In the genomic region with DNA sequence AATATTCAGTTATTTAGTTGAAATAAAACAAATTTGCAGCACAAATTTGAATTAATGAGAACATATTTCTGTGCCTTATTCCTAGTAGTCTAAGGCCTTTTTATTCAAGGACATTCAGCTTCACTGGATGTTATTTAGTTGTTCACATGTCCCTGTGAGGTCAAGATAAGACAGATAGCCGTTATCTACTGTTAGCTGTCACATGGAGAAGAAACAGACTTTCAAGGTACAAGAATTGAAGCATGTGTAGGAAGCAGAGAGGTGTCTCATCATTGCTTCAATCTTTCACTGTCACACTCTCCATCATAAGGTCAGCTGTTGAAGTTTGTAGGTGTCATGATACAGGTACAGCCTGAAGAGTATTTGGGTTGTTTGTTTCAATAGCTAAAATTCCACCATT, we compare ENCODE assay signal across 13 cellular contexts.
DNase-seq lines count a peak whose midpoint lies in the region; ATAC-seq and TF ChIP-seq lines count a peak whose summit lies in the region.
"Had no signal": no experiment of that assay in that cellular context is flagged by ENCODE, and none has a peak within 500 bp of the region (broad histone marks: within the 10 kb centered on the region; RNA-seq: fewer than 3 reads in every experiment).

No MANE protein-coding gene starts in this region.

- intact Hi-C loops in activated CD4-positive, alpha-beta memory T cell treated with anti-CD3 and anti-CD28 coated beads for 36 hours (cut with micrococcal nuclease) = no loop called here

- DNase-seq in DMS53 (lab: John Stamatoyannopoulos, UW) (peak; percentile 8), DMS53 treated with DMSO at 0.1 percent for 48 hours (lab: John Stamatoyannopoulos, UW; ENCODE audit: unreplicated experiment) (no peak), OCI-M1 (lab: John Stamatoyannopoulos, UW) (peak; percentile 26), erythroblast (lab: John Stamatoyannopoulos, UW) (peak; percentile 24 to 71), A172 (ENCODE audit: low spot score) (no peak)
- DNase-seq in activated CD4-positive, alpha-beta memory T cell treated with anti-CD3 and anti-CD28 coated beads for 36 hours = no peak
- DNase-seq: Calu3; CD8-positive, alpha-beta T cell; H9; IMR-90; KBM-7 had no signal

- no peak overlapping the region for H3K27ac Mint-ChIP-seq in activated CD4-positive, alpha-beta memory T cell treated with anti-CD3 and anti-CD28 coated beads for 36 hours
- H3K27ac Mint-ChIP-seq: B cell; CD8-positive, alpha-beta T cell; H9 had no signal

- no peaks in the 10 kb centered on the region for H3K36me3 Mint-ChIP-seq in activated CD4-positive, alpha-beta memory T cell treated with anti-CD3 and anti-CD28 coated beads for 36 hours
- H3K36me3 Mint-ChIP-seq: CD8-positive, alpha-beta T cell had no signal

- no peak for TF ChIP-seq POLR2A in erythroblast (IDR thresholded peaks at IDR 0.05; ENCODE audit: low read length)

- H3K9me3 Mint-ChIP-seq in activated CD4-positive, alpha-beta memory T cell treated with anti-CD3 and anti-CD28 coated beads for 36 hours = peaks cover 2% of the 10 kb centered on the region
- H3K9me3 Mint-ChIP-seq: CD8-positive, alpha-beta T cell; H9 had no signal

- POLR2A ChIA-PET in activated CD4-positive, alpha-beta memory T cell treated with anti-CD3 and anti-CD28 coated beads for 36 hours (lab: Charles Lee) = no interaction called here

- no peak for ATAC-seq in HG03139 (IDR thresholded peaks at IDR 0.05; ENCODE audit: unreplicated experiment)
- ATAC-seq: CD8-positive, alpha-beta T cell had no signal

- H3K4me3 Mint-ChIP-seq in activated CD4-positive, alpha-beta memory T cell treated with anti-CD3 and anti-CD28 coated beads for 36 hours = no peak overlapping the region
- H3K4me3 Mint-ChIP-seq: B cell; CD8-positive, alpha-beta T cell; H9 had no signal

- no peaks in the 10 kb centered on the region for H3K4me1 Mint-ChIP-seq in activated CD4-positive, alpha-beta memory T cell treated with anti-CD3 and anti-CD28 coated beads for 36 hours (ENCODE audit: low read depth)
- H3K4me1 Mint-ChIP-seq: B cell had no signal

- H3K27me3 Mint-ChIP-seq in activated CD4-positive, alpha-beta memory T cell treated with anti-CD3 and anti-CD28 coated beads for 36 hours = no peaks in the 10 kb centered on the region
- H3K27me3 Mint-ChIP-seq: B cell had no signal

- CTCF ChIA-PET in activated CD4-positive, alpha-beta memory T cell treated with anti-CD3 and anti-CD28 coated beads for 36 hours (lab: Charles Lee) = no interaction called here

Comparison
In these comparisons a context has a peak if more than half of its experiments do, and no peak if none do; other contexts are left out.
1. DNase-seq: peak in DMS53 (single experiment), OCI-M1 (single experiment) and erythroblast (2 of 2); none in DMS53 treated with DMSO at 0.1 percent for 48 hours (single experiment), activated CD4-positive, alpha-beta memory T cell treated with anti-CD3 and anti-CD28 coated beads for 36 hours (single experiment) and A172 (single experiment).